Comparison of ENCODE assay signal across 9 cellular contexts in genomic region chr1:92975551-92976232, GRCh38. TPM values are rescaled to one million over a fixed set of nuclear protein-coding genes. Genes with fewer than 3 reads are reported as not detected.
DNase-seq lines count a peak whose midpoint lies in the region; ATAC-seq and TF ChIP-seq lines count a peak whose summit lies in the region.
"Had no signal": no experiment of that assay in that cellular context is flagged by ENCODE, and none has a peak within 500 bp of the region (broad histone marks: within the 10 kb centered on the region; RNA-seq: fewer than 3 reads in every experiment).

No MANE protein-coding gene starts in this region.

- H3K27me3 ChIP-seq in lower lobe of right lung (ENCODE audit: low read depth): no peaks in the 10 kb centered on the region

- POLR2A ChIA-PET in MCF 10A (lab: Yijun Ruan, JAX): interaction anchor here (0.7 to 1.7 kb wide), 4 partner anchors 11 to 143 kb away, joined by 3 to 4 read pairs (median 3); no protein-coding TSS in a partner anchor

- no peaks in the 10 kb centered on the region for H3K27me3 Mint-ChIP-seq in MCF 10A (ENCODE audit: insufficient read depth, unreplicated experiment)

- H3K36me3 ChIP-seq in lower lobe of right lung: no peaks in the 10 kb centered on the region

- CTCF ChIA-PET in MCF 10A (lab: Yijun Ruan, JAX): interaction anchor here (1.0 to 3.0 kb wide), 6 partner anchors 13 to 117 kb away, joined by 3 to 24 read pairs (median 6); no protein-coding TSS in a partner anchor

- H3K4me1 Mint-ChIP-seq in MCF 10A (ENCODE audit: insufficient read depth, unreplicated experiment): no peaks in the 10 kb centered on the region

- no peaks in the 10 kb centered on the region for H3K36me3 Mint-ChIP-seq in MCF 10A (ENCODE audit: insufficient read depth, unreplicated experiment)

- peaks cover 15% of the 10 kb centered on the region for H3K4me1 ChIP-seq in lower lobe of right lung

- no peaks in the 10 kb centered on the region for H3K9me3 Mint-ChIP-seq in MCF 10A (ENCODE audit: unreplicated experiment)

- no peak overlapping the region for H3K27ac ChIP-seq in lower lobe of right lung

- TF ChIP-seq CTCF in lower lobe of right lung (IDR thresholded peaks at IDR 0.05) (no peak), MCF 10A (IDR thresholded peaks at IDR 0.05; ENCODE audit: unreplicated experiment) (no peak)

- H3K9me3 ChIP-seq in lower lobe of right lung: no peaks in the 10 kb centered on the region

- in situ Hi-C loops in KBM-7 (cut with MboI; ENCODE audit: low pct_unique_long_range_greater_than_20kb, low sequenced_read_pairs): loop anchor here (25.0 kb wide), 1 partner anchor 113 kb away; no protein-coding TSS in a partner anchor

- no peak overlapping the region for H3K27ac Mint-ChIP-seq in MCF 10A (ENCODE audit: low read depth, unreplicated experiment)

- no peak overlapping the region for H3K4me3 Mint-ChIP-seq in MCF 10A (ENCODE audit: unreplicated experiment)

- H3K4me3 ChIP-seq in lower lobe of right lung: no peak overlapping the region

- ATAC-seq in GM18858 (IDR thresholded peaks at IDR 0.05; ENCODE audit: unreplicated experiment): peak; percentile 51
- ATAC-seq in GM21717 (IDR thresholded peaks at IDR 0.05; ENCODE audit: unreplicated experiment): peak; percentile 83
- ATAC-seq in lower lobe of right lung: peak; percentile 35 to 74

- intact Hi-C loops in lower lobe of right lung (cut with DNase I) (no loop called here), MCF 10A (cut with micrococcal nuclease) (no loop called here)

- DNase-seq in KBM-7 (peak; percentile 49), lower lobe of right lung (no peak), MCF 10A (ENCODE audit: unreplicated experiment) (no peak), D341Med (ENCODE audit: low spot score) (no peak), activated T-cell treated with anti-CD3 and anti-CD28 coated beads for 4 hours (no peak), T-helper 9 cell (no peak)
- DNase-seq: amniotic stem cell had no signal

- BruUV-seq in MCF 10A (replicated peaks; lab: Mats Ljungman, UMichigan): no TSS peak

RNA-seq across cellular contexts. Expression of gene DIPK1A, which starts 14.4 kb away (rescaled TPM):
- total RNA-seq in lower lobe of right lung: 5.6 TPM
- total RNA-seq in MCF 10A (2022): 3.8 and 4.9 TPM in 2 replicates
